In genomic region chr17:60077226-60077625, GRCh38 we compare ENCODE assay signal across 2 cellular contexts.
TF ChIP-seq lines count a peak whose summit lies in the region.

No MANE protein-coding gene starts in this region.

TF ChIP-seq in A549, 52 proteins besides CTCF, POLR2A, EP300 and RAD21 (continued from another document):
- TF ChIP-seq REST (IDR thresholded peaks at IDR 0.05) (no peak), MYC (IDR thresholded peaks at IDR 0.05; ENCODE audit: borderline replicate concordance, low read length) (no peak), MAFK (IDR thresholded peaks at IDR 0.05; ENCODE audit: partially characterized antibody) (no peak), ZNF302 (CRISPR knock-in tag; IDR thresholded peaks at IDR 0.05) (no peak), HMGXB4 (CRISPR knock-in tag; IDR thresholded peaks at IDR 0.05; ENCODE audit: borderline replicate concordance) (no peak), ELK1 (IDR thresholded peaks at IDR 0.05; ENCODE audit: low read depth, low read length) (no peak), CBX8 (IDR thresholded peaks at IDR 0.05) (no peak), ATOH8 (CRISPR knock-in tag; IDR thresholded peaks at IDR 0.05; ENCODE audit: low read depth) (no peak)
TF ChIP-seq in A549: peak in this region for 0.

TF ChIP-seq in GM23338, 12 proteins besides CTCF, POLR2A, EP300 and RAD21 (continued from another document):
- no peak for TF ChIP-seq ZNF462 (CRISPR knock-in tag; IDR thresholded peaks at IDR 0.05)
TF ChIP-seq in GM23338: peak in this region for 0.
